In genomic region chr3:69085543-69086132, GRCh38 we compare ENCODE assay signal across 8 cellular contexts. TPM values are rescaled to one million over a fixed set of nuclear protein-coding genes. Genes with fewer than 3 reads are reported as not detected.
DNase-seq lines count a peak whose midpoint lies in the region; ATAC-seq, FAIRE-seq and TF ChIP-seq lines count a peak whose summit lies in the region.

No MANE protein-coding gene starts in this region.

- H2BK12ac ChIP-seq in neuronal stem cell (ENCODE audit: low read length): no peak overlapping the region

- peaks cover 64% of the 10 kb centered on the region for H3K4me1 ChIP-seq in ACC112 (ENCODE audit: control insufficient read depth, insufficient read depth, low read length, unreplicated experiment)
- H3K4me1 ChIP-seq in foreskin keratinocyte: peaks cover 69% of the 10 kb centered on the region
- H3K4me1 ChIP-seq in neuronal stem cell (ENCODE audit: control insufficient read depth in 2 of 2, insufficient read depth in 1 of 2, low read depth in 1 of 2, low read length in 2 of 2): peaks cover 16 to 26% of the 10 kb centered on the region in 2 donors

- peaks cover 48% of the 10 kb centered on the region for H3K36me3 Mint-ChIP-seq in activated CD4-positive, alpha-beta memory T cell treated with anti-CD3 and anti-CD28 coated beads, Interleukin-2, amount 10 ng/mL, durations not matched to agents 7 days and 5 days (ENCODE audit: low read depth)

- H4K8ac ChIP-seq in neuronal stem cell (ENCODE audit: low read depth, low read length): no peak overlapping the region

- no peak overlapping the region for H2BK15ac ChIP-seq in neuronal stem cell (ENCODE audit: low read length)

- H3K4me1 Mint-ChIP-seq in activated CD4-positive, alpha-beta memory T cell treated with anti-CD3 and anti-CD28 coated beads, Interleukin-2, amount 10 ng/mL, durations not matched to agents 7 days and 5 days: peaks cover 67% of the 10 kb centered on the region

- no peak overlapping the region for H3K23ac ChIP-seq in neuronal stem cell (ENCODE audit: low read depth, low read length, poor library complexity)

- H3K9ac ChIP-seq in neuronal stem cell (ENCODE audit: low read depth, low read length, poor library complexity): peak overlapping the region; percentile 73

- H3K4ac ChIP-seq in neuronal stem cell (ENCODE audit: low read length): no peak overlapping the region

- H3K79me2 ChIP-seq in ACC112 (ENCODE audit: control insufficient read depth, insufficient read depth, low read length, unreplicated experiment): peaks cover 52% of the 10 kb centered on the region

- no peak overlapping the region for H3K14ac ChIP-seq in neuronal stem cell (ENCODE audit: low read length)

- H3K9me3 ChIP-seq in neuronal stem cell (replicated peaks in 1 of 2; ENCODE audit: control insufficient read depth in 2 of 2, insufficient read depth in 1 of 2, low read depth in 1 of 2, low read length in 2 of 2): no peaks in the 10 kb centered on the region

- peaks cover 7% of the 10 kb centered on the region; the same call in 1 of the 2 replicates for H3K36me3 ChIP-seq in ACC112 (ENCODE audit: insufficient read depth, low read length)
- peaks cover 0 to 4% of the 10 kb centered on the region in 2 donors for H3K36me3 ChIP-seq in neuronal stem cell (replicated peaks in 1 of 2; ENCODE audit: control insufficient read depth in 2 of 2, insufficient read depth in 2 of 2, low read length in 2 of 2)

- no peaks in the 10 kb centered on the region for H3K27me3 Mint-ChIP-seq in activated CD4-positive, alpha-beta memory T cell treated with anti-CD3 and anti-CD28 coated beads, Interleukin-2, amount 10 ng/mL, durations not matched to agents 7 days and 5 days

- peak overlapping the region; percentile 25 for H3K18ac ChIP-seq in neuronal stem cell (ENCODE audit: low read length)

- H2BK5ac ChIP-seq in neuronal stem cell (ENCODE audit: low read length): no peak overlapping the region

- POLR2A ChIA-PET in activated CD4-positive, alpha-beta memory T cell treated with anti-CD3 and anti-CD28 coated beads, Interleukin-2, amount 10 ng/mL, durations not matched to agents 7 days and 5 days (lab: Charles Lee): interaction anchor here (0.8 to 18.0 kb wide), 11 partner anchors 6 to 127 kb away, joined by 3 to 305 read pairs (median 11); partner anchors contain the start of genes EOGT and TMF1

- H2AFZ ChIP-seq in ACC112 (ENCODE audit: low read length, unreplicated experiment): peak overlapping the region; percentile 89
- peak overlapping the region; percentile 94 for H2AFZ ChIP-seq in neuronal stem cell (ENCODE audit: low read length)

- peak overlapping the region; percentile 91 for H3K4me3 Mint-ChIP-seq in activated CD4-positive, alpha-beta memory T cell treated with anti-CD3 and anti-CD28 coated beads, Interleukin-2, amount 10 ng/mL, durations not matched to agents 7 days and 5 days

- H2AK5ac ChIP-seq in neuronal stem cell (ENCODE audit: low read depth, low read length): no peak overlapping the region

- H2BK120ac ChIP-seq in neuronal stem cell (ENCODE audit: low read depth, low read length): no peak overlapping the region

- no peaks in the 10 kb centered on the region for H3K79me1 ChIP-seq in neuronal stem cell (ENCODE audit: low read depth, low read length)

- H4K91ac ChIP-seq in neuronal stem cell (ENCODE audit: low read depth, low read length, poor library complexity): no peak overlapping the region

- H3K27me3 ChIP-seq in ACC112 (ENCODE audit: insufficient read depth, low read length) (no peaks in the 10 kb centered on the region), foreskin keratinocyte (no peaks in the 10 kb centered on the region), neuronal stem cell (ENCODE audit: control insufficient read depth in 3 of 3, insufficient read depth in 3 of 3, low read depth in 1 of 3, low read length in 3 of 3) (no peaks in the 10 kb centered on the region)

- H3K4me3 ChIP-seq in ACC112 (ENCODE audit: low read depth, low read length) (peak overlapping the region; percentile 95), neuronal stem cell (ENCODE audit: low read length in 2 of 2) (peak overlapping the region; percentile 85 to 93)

- peak overlapping the region; percentile 94 for H3K27ac ChIP-seq in ACC112 (ENCODE audit: low read depth, low read length)
- peak overlapping the region; percentile 93 for H3K27ac ChIP-seq in foreskin keratinocyte
- no peak overlapping the region for H3K27ac ChIP-seq in neuronal stem cell (replicated peaks; ENCODE audit: low read length)

- CTCF ChIA-PET in activated CD4-positive, alpha-beta memory T cell treated with anti-CD3 and anti-CD28 coated beads, Interleukin-2, amount 10 ng/mL, durations not matched to agents 7 days and 5 days (lab: Charles Lee): interaction anchor here (1.1 to 3.4 kb wide), 4 partner anchors 9 to 36 kb away, joined by 3 to 17 read pairs (median 16); partner anchors contain the start of gene TMF1

- TF ChIP-seq POLR2A in GM12892 (IDR thresholded peaks at IDR 0.05; ENCODE audit: low read depth, low read length): no peak

- no CpG with 5 or more reads among the region's 10 CpGs for WGBS in neuronal stem cell (ENCODE audit: extremely low coverage in 2 of 2, insufficient read length in 2 of 2, insufficient replicate concordance in 1 of 2), 2 donors

- no peak for DNase-seq in GM12892 (ENCODE audit: insufficient read length)
- DNase-seq in activated CD4-positive, alpha-beta memory T cell treated with anti-CD3 and anti-CD28 coated beads, Interleukin-2, amount 10 ng/mL, durations not matched to agents 7 days and 5 days: peak; percentile 37
- DNase-seq in foreskin keratinocyte: no peak
- DNase-seq in neuronal stem cell (ENCODE audit: low spot score): no peak
- DNase-seq in HuH-7 (ENCODE audit: low spot score): no peak

- H3K9me3 Mint-ChIP-seq in activated CD4-positive, alpha-beta memory T cell treated with anti-CD3 and anti-CD28 coated beads, Interleukin-2, amount 10 ng/mL, durations not matched to agents 7 days and 5 days: no peaks in the 10 kb centered on the region

- no peak for TF ChIP-seq CTCF in foreskin keratinocyte (conservative IDR thresholded peaks at IDR 0.05)

- H3K27ac Mint-ChIP-seq in activated CD4-positive, alpha-beta memory T cell treated with anti-CD3 and anti-CD28 coated beads, Interleukin-2, amount 10 ng/mL, durations not matched to agents 7 days and 5 days: peak overlapping the region; percentile 98

- peak; percentile 44 for FAIRE-seq in GM12892 (lab: Jason Lieb, UNC)

- H3K4me2 ChIP-seq in neuronal stem cell (ENCODE audit: insufficient read depth, low read length, poor library complexity, severe bottlenecking): peak overlapping the region; percentile 70

- ATAC-seq in foreskin keratinocyte (no peak), HG02852 (IDR thresholded peaks at IDR 0.05; ENCODE audit: unreplicated experiment) (no peak), GM21390 (IDR thresholded peaks at IDR 0.05; ENCODE audit: unreplicated experiment) (no peak)

RNA-seq across cellular contexts. Expression of gene ARL6IP5, which starts 0.9 kb away (rescaled TPM):
- polyA plus RNA-seq in GM12892 (2012; ENCODE audit: missing spikeins): 81.0 TPM
- 100 to 1,000 TPM; 179 to 182 TPM for total RNA-seq in activated CD4-positive, alpha-beta memory T cell treated with anti-CD3 and anti-CD28 coated beads, Interleukin-2, amount 10 ng/mL, durations not matched to agents 7 days and 5 days
- 50.4 and 69.2 TPM in 2 replicates for total RNA-seq in foreskin keratinocyte
- polyA plus RNA-seq in foreskin keratinocyte: 40.9 and 52.1 TPM in 2 replicates
- polyA plus RNA-seq in neuronal stem cell (2013, experiment 1 of 2): 59.1 TPM
- polyA plus RNA-seq in neuronal stem cell (2013, experiment 2 of 2): 58.6 TPM

RNA-seq across cellular contexts. Expression of gene UBA3, which starts 5.5 kb away (rescaled TPM):
- 69.6 TPM for polyA plus RNA-seq in GM12892 (2012; ENCODE audit: missing spikeins)
- 10 to 100 TPM; 93.1 to 96.9 TPM for total RNA-seq in activated CD4-positive, alpha-beta memory T cell treated with anti-CD3 and anti-CD28 coated beads, Interleukin-2, amount 10 ng/mL, durations not matched to agents 7 days and 5 days
- 62.2 and 68.7 TPM in 2 replicates for total RNA-seq in foreskin keratinocyte
- 40.9 and 43.7 TPM in 2 replicates for polyA plus RNA-seq in foreskin keratinocyte
- polyA plus RNA-seq in neuronal stem cell (2013, experiment 1 of 2): 43.6 TPM
- 45.6 TPM for polyA plus RNA-seq in neuronal stem cell (2013, experiment 2 of 2)

RNA-seq across cellular contexts. Expression of gene TMF1, which starts 33.5 kb away (rescaled TPM):
- polyA plus RNA-seq in GM12892 (2012; ENCODE audit: missing spikeins): 25.2 TPM
- total RNA-seq in activated CD4-positive, alpha-beta memory T cell treated with anti-CD3 and anti-CD28 coated beads, Interleukin-2, amount 10 ng/mL, durations not matched to agents 7 days and 5 days: 10 to 100 TPM; 57.4 to 58.0 TPM
- 23.6 and 29.2 TPM in 2 replicates for total RNA-seq in foreskin keratinocyte
- 3.7 and 4.0 TPM in 2 replicates for polyA plus RNA-seq in foreskin keratinocyte
- 11.4 TPM for polyA plus RNA-seq in neuronal stem cell (2013, experiment 1 of 2)
- polyA plus RNA-seq in neuronal stem cell (2013, experiment 2 of 2): 11.6 TPM

RNA-seq across cellular contexts. Expression of gene LMOD3, which starts 36.8 kb away (rescaled TPM):
- 0.06 TPM for polyA plus RNA-seq in GM12892 (2012; ENCODE audit: missing spikeins)
- not detected for total RNA-seq in activated CD4-positive, alpha-beta memory T cell treated with anti-CD3 and anti-CD28 coated beads, Interleukin-2, amount 10 ng/mL, durations not matched to agents 7 days and 5 days
- total RNA-seq in foreskin keratinocyte: not detected in 2 replicates
- not detected in 2 replicates for polyA plus RNA-seq in foreskin keratinocyte
- polyA plus RNA-seq in neuronal stem cell (2013, experiment 1 of 2): not detected
- not detected for polyA plus RNA-seq in neuronal stem cell (2013, experiment 2 of 2)
